Comparison of ENCODE assay signal across 17 cellular contexts in genomic region chr10:28090506-28090905, GRCh38.
DNase-seq lines count a peak whose midpoint lies in the region; ATAC-seq and TF ChIP-seq lines count a peak whose summit lies in the region.
"Had no signal": no experiment of that assay in that cellular context is flagged by ENCODE, and none has a peak within 500 bp of the region (broad histone marks: within the 10 kb centered on the region; RNA-seq: fewer than 3 reads in every experiment).

No MANE protein-coding gene starts in this region.

- intact Hi-C loops in HCT116 (cut with micrococcal nuclease): no loop called here

- peaks cover 0 to 20% of the 10 kb centered on the region in 2 experiments; a peak in 1 of 4 replicates for H3K36me3 ChIP-seq in HCT116 (ENCODE audit: control insufficient read depth in 1 of 2, insufficient read depth in 2 of 2, low read length in 2 of 2)
- H3K36me3 ChIP-seq in osteoblast (ENCODE audit: insufficient read depth, low read length): no peaks in the 10 kb centered on the region

- no TSS peak for BruUV-seq in HCT116 (replicated peaks; lab: Mats Ljungman, UMichigan)

- H3K79me2 ChIP-seq in HCT116 (ENCODE audit: insufficient read depth, low read length) (peaks cover 5% of the 10 kb centered on the region; the same call in 1 of the 2 replicates), osteoblast (ENCODE audit: insufficient read depth, low read length) (no peaks in the 10 kb centered on the region)

- H3K9me3 Mint-ChIP-seq in activated CD4-positive, alpha-beta memory T cell treated with anti-CD3 and anti-CD28 coated beads, Interleukin-2, amount 10 ng/mL, durations not matched to agents 7 days and 5 days: peaks cover 6% of the 10 kb centered on the region
- H3K9me3 Mint-ChIP-seq: CD8-positive, alpha-beta T cell had no signal

- CTCF ChIA-PET in HCT116 (lab: Charles Lee): no interaction called here
- CTCF ChIA-PET in activated CD4-positive, alpha-beta memory T cell treated with anti-CD3 and anti-CD28 coated beads, Interleukin-2, amount 10 ng/mL, durations not matched to agents 7 days and 5 days (lab: Charles Lee): no interaction called here

- peaks cover 43 to 75% of the 10 kb centered on the region in 2 experiments for H3K4me1 ChIP-seq in HCT116 (ENCODE audit: control insufficient read depth in 1 of 2, insufficient read depth in 2 of 2, low read length in 2 of 2)
- H3K4me1 ChIP-seq in osteoblast (ENCODE audit: insufficient read depth, low read length): peaks cover 10% of the 10 kb centered on the region

- no peak for TF ChIP-seq CTCF in HCT116 (IDR thresholded peaks at IDR 0.05 in 2 of 3, conservative IDR thresholded peaks at IDR 0.05 in 1 of 3; ENCODE audit: borderline replicate concordance in 1 of 3, insufficient read depth in 1 of 3, low read depth in 2 of 3, low read length in 2 of 3)
- no peak for TF ChIP-seq CTCF in osteoblast (IDR thresholded peaks at IDR 0.05; ENCODE audit: extremely low read depth, low read depth, low read length)

- no peak for TF ChIP-seq RAD21 in HCT116 (IDR thresholded peaks at IDR 0.05; ENCODE audit: low read depth)

- no peaks in the 10 kb centered on the region for H3K9me2 ChIP-seq in HCT116 (ENCODE audit: insufficient read depth)

- POLR2A ChIA-PET in HCT116 (lab: Charles Lee): interaction anchor here (1.4 to 1.8 kb wide), 2 partner anchors 12 to 29 kb away, joined by 3 to 8 read pairs; no protein-coding TSS in a partner anchor
- POLR2A ChIA-PET in activated CD4-positive, alpha-beta memory T cell treated with anti-CD3 and anti-CD28 coated beads, Interleukin-2, amount 10 ng/mL, durations not matched to agents 7 days and 5 days (lab: Charles Lee): no interaction called here

- H3K27me3 ChIP-seq in HCT116 (ENCODE audit: insufficient read depth, low read length) (no peaks in the 10 kb centered on the region), osteoblast (ENCODE audit: insufficient read depth, low read length) (no peaks in the 10 kb centered on the region)
- H3K27me3 ChIP-seq: BLaER1 treated with 17β-estradiol and CSF1 and Interleukin-3, amounts not matched to agents 10 nM and 100 nM had no signal

- no peak for ATAC-seq in HCT116
- ATAC-seq: CD8-positive, alpha-beta T cell had no signal

- H3K9me3 ChIP-seq in HCT116 (ENCODE audit: control insufficient read depth in 1 of 2, insufficient read depth in 1 of 2, low read depth in 1 of 2, low read length in 2 of 2): no peaks in the 10 kb centered on the region
- no peaks in the 10 kb centered on the region for H3K9me3 ChIP-seq in osteoblast (ENCODE audit: low read depth, low read length)

- H3K4me1 Mint-ChIP-seq in activated CD4-positive, alpha-beta memory T cell treated with anti-CD3 and anti-CD28 coated beads, Interleukin-2, amount 10 ng/mL, durations not matched to agents 7 days and 5 days: peaks cover 8% of the 10 kb centered on the region
- H3K4me1 Mint-ChIP-seq: B cell had no signal

- no peak overlapping the region for H3K27ac Mint-ChIP-seq in activated CD4-positive, alpha-beta memory T cell treated with anti-CD3 and anti-CD28 coated beads, Interleukin-2, amount 10 ng/mL, durations not matched to agents 7 days and 5 days
- H3K27ac Mint-ChIP-seq: B cell; CD8-positive, alpha-beta T cell had no signal

- H3K9ac ChIP-seq in HCT116 (ENCODE audit: low read length): peak overlapping the region; percentile 1; the same call in 1 of the 2 replicates
- H3K9ac ChIP-seq: BLaER1 treated with 17β-estradiol and CSF1 and Interleukin-3, amounts not matched to agents 10 nM and 100 nM had no signal

- H2AFZ ChIP-seq in HCT116 (ENCODE audit: low read depth, low read length, poor library complexity, severe bottlenecking) (no peak overlapping the region), osteoblast (ENCODE audit: low read length) (no peak overlapping the region)
- H2AFZ ChIP-seq: GM23248 had no signal

- H4K20me1 ChIP-seq in HCT116 (ENCODE audit: insufficient read depth): no peaks in the 10 kb centered on the region
- H4K20me1 ChIP-seq in osteoblast (ENCODE audit: insufficient read depth, low read length): no peaks in the 10 kb centered on the region
- H4K20me1 ChIP-seq: BLaER1 treated with 17β-estradiol and CSF1 and Interleukin-3, amounts not matched to agents 10 nM and 100 nM had no signal

- TF ChIP-seq POLR2A in HCT116 (IDR thresholded peaks at IDR 0.05; ENCODE audit: borderline replicate concordance, extremely low read depth, insufficient read depth, insufficient read length): no peak

- H3K4me2 ChIP-seq in HCT116 (ENCODE audit: low read length) (peak overlapping the region; percentile 10; the same call in 1 of the 2 replicates), osteoblast (ENCODE audit: insufficient read depth, low read length) (no peak overlapping the region)
- H3K4me2 ChIP-seq: BLaER1 treated with 17β-estradiol and CSF1 and Interleukin-3, amounts not matched to agents 10 nM and 100 nM had no signal

- RAD21 ChIA-PET in HCT116 (lab: Charles Lee; ENCODE audit: low non-redundant PET in 1 of 2, low total read pairs in 2 of 2, uncharacterized antibody in 2 of 2, unreplicated experiment in 2 of 2): no interaction called here

- H3K27me3 Mint-ChIP-seq in activated CD4-positive, alpha-beta memory T cell treated with anti-CD3 and anti-CD28 coated beads, Interleukin-2, amount 10 ng/mL, durations not matched to agents 7 days and 5 days: no peaks in the 10 kb centered on the region
- H3K27me3 Mint-ChIP-seq: B cell had no signal

- H3K27ac ChIP-seq in HCT116 (ENCODE audit: low read depth, low read length): peak overlapping the region; percentile 96
- H3K27ac ChIP-seq in osteoblast (ENCODE audit: low read depth, low read length): peak overlapping the region; percentile 83
- H3K27ac ChIP-seq: BLaER1 treated with 17β-estradiol and CSF1 and Interleukin-3, amounts not matched to agents 10 nM and 100 nM had no signal

- H3K36me3 Mint-ChIP-seq in activated CD4-positive, alpha-beta memory T cell treated with anti-CD3 and anti-CD28 coated beads, Interleukin-2, amount 10 ng/mL, durations not matched to agents 7 days and 5 days (ENCODE audit: low read depth): peaks cover 2% of the 10 kb centered on the region

- H3K4me3 Mint-ChIP-seq in activated CD4-positive, alpha-beta memory T cell treated with anti-CD3 and anti-CD28 coated beads, Interleukin-2, amount 10 ng/mL, durations not matched to agents 7 days and 5 days: no peak overlapping the region
- H3K4me3 Mint-ChIP-seq: B cell; CD8-positive, alpha-beta T cell had no signal

- DNase-seq in HCT116 (ENCODE audit: low read depth, low spot score): no peak
- peak; percentile 45 for DNase-seq in RPMI7951 (ENCODE audit: low read depth)
- peak; percentile 21 for DNase-seq in astrocyte of the hippocampus (ENCODE audit: low read depth, low spot score)
- DNase-seq in osteoblast (ENCODE audit: insufficient read length, low spot score, missing footprints): no peak
- no peak for DNase-seq in activated CD4-positive, alpha-beta memory T cell treated with anti-CD3 and anti-CD28 coated beads, Interleukin-2, amount 10 ng/mL, durations not matched to agents 7 days and 5 days
- no peak for DNase-seq in amniotic stem cell (lab: John Stamatoyannopoulos, UW)
- no peak for DNase-seq in activated CD8-positive, alpha-beta memory T cell treated with anti-CD3 and anti-CD28 coated beads for 24 hours
- DNase-seq in NCI-H2107 treated with DMSO at 0.1 percent for 48 hours (lab: John Stamatoyannopoulos, UW; ENCODE audit: unreplicated experiment): no peak
- DNase-seq: 8988T; Calu3; CD8-positive, alpha-beta T cell; DMS79 treated with DMSO at 0.1 percent for 48 hours; GF-D8; GM23248; H7 had no signal

- no peak overlapping the region for H3K4me3 ChIP-seq in HCT116 (replicated peaks in 1 of 2; ENCODE audit: low read depth in 1 of 2, low read length in 2 of 2)
- no peak overlapping the region for H3K4me3 ChIP-seq in osteoblast (ENCODE audit: insufficient read depth, low read length)
- H3K4me3 ChIP-seq: BLaER1 treated with 17β-estradiol and CSF1 and Interleukin-3, amounts not matched to agents 10 nM and 100 nM; GM23248 had no signal

TF ChIP-seq in HCT116, 20 proteins besides CTCF, POLR2A, EP300 and RAD21:
- TF ChIP-seq REST (IDR thresholded peaks at IDR 0.05; ENCODE audit: low read depth) (no peak), SP1 (IDR thresholded peaks at IDR 0.05; ENCODE audit: low read depth) (peak; percentile 17; the same call in 1 of the 2 replicates)
TF ChIP-seq in HCT116: peak in this region for 1.

Comparison
In these comparisons a context has a peak if more than half of its experiments do, and no peak if none do; other contexts are left out.
1. DNase-seq: peak in RPMI7951 (single experiment) and astrocyte of the hippocampus (single experiment); none in HCT116 (single experiment), osteoblast (single experiment), activated CD4-positive, alpha-beta memory T cell treated with anti-CD3 and anti-CD28 coated beads, Interleukin-2, amount 10 ng/mL, durations not matched to agents 7 days and 5 days (single experiment), amniotic stem cell (single experiment), activated CD8-positive, alpha-beta memory T cell treated with anti-CD3 and anti-CD28 coated beads for 24 hours (single experiment) and NCI-H2107 treated with DMSO at 0.1 percent for 48 hours (single experiment).